ENCODE assay signal across 8 cellular contexts in the genomic region with DNA sequence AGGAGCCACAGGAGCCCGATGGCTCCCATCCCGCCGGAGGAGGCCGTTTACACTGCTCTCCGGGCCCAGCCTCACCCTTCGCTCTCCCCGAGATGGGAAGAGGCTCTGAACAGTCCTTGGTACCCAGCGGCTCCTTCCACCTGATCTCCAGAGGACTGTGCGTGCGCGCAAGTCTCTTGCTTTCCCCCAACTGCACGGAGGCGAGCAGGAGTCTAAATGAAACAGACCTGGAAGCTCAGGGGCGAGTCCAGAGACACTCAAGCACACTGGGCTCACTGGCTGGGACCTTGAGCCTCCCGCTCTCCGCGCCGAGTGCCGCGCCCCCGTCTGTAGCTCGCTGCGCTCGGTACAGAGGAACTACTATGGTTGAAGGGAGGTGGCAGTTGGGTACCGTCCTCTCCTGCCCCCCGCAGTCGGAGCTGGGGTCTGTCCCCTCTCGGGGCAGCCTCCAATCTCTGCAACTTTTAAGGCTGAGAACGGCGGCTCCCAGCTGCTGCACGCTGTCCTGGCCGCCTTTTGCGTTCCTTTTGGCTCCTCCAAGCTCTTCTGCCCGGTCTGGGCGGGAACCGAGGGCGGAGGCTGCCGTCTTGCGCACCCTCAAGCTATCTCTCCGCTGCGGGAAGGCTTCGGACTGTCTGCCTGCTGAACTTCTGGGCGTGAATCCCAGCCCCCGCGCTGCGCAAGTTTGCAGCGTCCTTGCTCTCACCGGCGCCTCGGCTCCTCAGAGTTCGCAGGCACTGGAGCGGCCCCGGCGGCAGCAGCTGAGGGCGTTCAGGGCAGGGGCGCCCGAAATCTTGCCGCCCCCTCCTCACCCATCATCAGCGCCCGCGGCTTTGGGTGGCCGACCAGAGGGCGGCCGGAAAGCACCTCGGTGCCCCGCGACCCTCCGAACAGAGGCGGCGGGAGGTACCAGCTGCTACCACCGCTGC. TPM values are rescaled to one million over a fixed set of nuclear protein-coding genes. Genes with fewer than 3 reads are reported as not detected.
DNase-seq lines count a peak whose midpoint lies in the region; ATAC-seq and TF ChIP-seq lines count a peak whose summit lies in the region.

No MANE protein-coding gene starts in this region.

- no peaks in the 10 kb centered on the region for H3K36me3 Mint-ChIP-seq in activated T-cell treated with anti-CD3 and anti-CD28 coated beads, Interleukin-2, amount 50 U/mL, for 72 hours (ENCODE audit: insufficient read depth in 2 of 2)

- H3K4me3 Mint-ChIP-seq in activated T-cell treated with anti-CD3 and anti-CD28 coated beads, Interleukin-2, amount 50 U/mL, for 72 hours = peak overlapping the region; percentile 64 to 69

- H3K27me3 ChIP-seq in ACC112 (ENCODE audit: insufficient read depth, low read length) = peaks cover 76% of the 10 kb centered on the region
- H3K27me3 ChIP-seq in gastrocnemius medialis = peaks cover 44 to 75% (median 54%) of the 10 kb centered on the region in 3 donors

- POLR2A ChIA-PET in OCI-LY7 (lab: Charles Lee) = no interaction called here

- H3K4me1 Mint-ChIP-seq in activated T-cell treated with anti-CD3 and anti-CD28 coated beads, Interleukin-2, amount 50 U/mL, for 72 hours (ENCODE audit: low read depth) = peaks cover 5% of the 10 kb centered on the region

- no peaks in the 10 kb centered on the region for H4K20me1 ChIP-seq in OCI-LY7 (ENCODE audit: insufficient read depth, low read length)

- intact Hi-C loops in gastrocnemius medialis (cut with DNase I; ENCODE audit: low total_unique reads) = loop anchor here (5.0 kb wide), 1 partner anchor 196 kb away; no protein-coding TSS in a partner anchor
- intact Hi-C loops in OCI-LY7 (cut with micrococcal nuclease; ENCODE audit: unreplicated experiment) = no loop called here

- H3K4me3 ChIP-seq in ACC112 (ENCODE audit: low read depth, low read length) (0 out of 2 replicates have a peak overlapping the region, but pooled peaks have one; percentile 39), gastrocnemius medialis (peak overlapping the region; percentile 40 to 49 (median 45)), OCI-LY7 (ENCODE audit: low read depth, low read length, poor library complexity, severe bottlenecking) (no peak overlapping the region)

- H3K36me3 ChIP-seq in ACC112 (ENCODE audit: insufficient read depth, low read length) (no peaks in the 10 kb centered on the region), gastrocnemius medialis (no peaks in the 10 kb centered on the region), OCI-LY7 (ENCODE audit: insufficient read depth, low read length) (no peaks in the 10 kb centered on the region)

- no peaks in the 10 kb centered on the region for H3K9me3 Mint-ChIP-seq in activated T-cell treated with anti-CD3 and anti-CD28 coated beads, Interleukin-2, amount 50 U/mL, for 72 hours

- in situ Hi-C loops in gastrocnemius medialis (cut with MboI; ENCODE audit: low sequenced_read_pairs in 4 of 4) = no loop called here

- peaks cover 77% of the 10 kb centered on the region for H3K27me3 Mint-ChIP-seq in activated T-cell treated with anti-CD3 and anti-CD28 coated beads, Interleukin-2, amount 50 U/mL, for 72 hours (ENCODE audit: low read depth)

- H3K4me1 ChIP-seq in ACC112 (ENCODE audit: control insufficient read depth, insufficient read depth, low read length, unreplicated experiment) (no peaks in the 10 kb centered on the region), gastrocnemius medialis (peaks cover 10 to 12% of the 10 kb centered on the region in 2 donors), OCI-LY7 (ENCODE audit: insufficient read depth, low read length, poor library complexity, severe bottlenecking) (no peaks in the 10 kb centered on the region)

- H2AFZ ChIP-seq in ACC112 (ENCODE audit: low read length, unreplicated experiment) (no peak overlapping the region), OCI-LY7 (ENCODE audit: low read length) (no peak overlapping the region)

- H3K27ac ChIP-seq in ACC112 (ENCODE audit: low read depth, low read length) (no peak overlapping the region), gastrocnemius medialis (no peak overlapping the region), OCI-LY7 (ENCODE audit: low read depth, low read length, poor library complexity, severe bottlenecking) (no peak overlapping the region)

- BruUV-seq in OCI-LY7 (replicated peaks; lab: Mats Ljungman, UMichigan) = no TSS peak

- H3K4me2 ChIP-seq in OCI-LY7 (ENCODE audit: low read length) = no peak overlapping the region

- CTCF ChIA-PET in OCI-LY7 (lab: Charles Lee; ENCODE audit: unreplicated experiment) = no interaction called here

- H3K9me2 ChIP-seq in OCI-LY7 (ENCODE audit: insufficient read depth, low read length) = no peaks in the 10 kb centered on the region

- DNase-seq in activated T-cell treated with anti-CD3 and anti-CD28 coated beads, Interleukin-2, amount 50 U/mL, for 72 hours = peak; percentile 2 to 4
- DNase-seq in hepatic stellate cell (ENCODE audit: low spot score) (peak; percentile 32), gastrocnemius medialis (no peak), OCI-LY7 (ENCODE audit: low spot score) (no peak)

- TF ChIP-seq POLR2A in gastrocnemius medialis (IDR thresholded peaks at IDR 0.05) = no peak

- H3K79me2 ChIP-seq in ACC112 (ENCODE audit: control insufficient read depth, insufficient read depth, low read length, unreplicated experiment) (no peaks in the 10 kb centered on the region), OCI-LY7 (ENCODE audit: insufficient read depth, low read depth, low read length) (no peaks in the 10 kb centered on the region)

- H3K9me3 ChIP-seq in gastrocnemius medialis (no peaks in the 10 kb centered on the region), OCI-LY7 (ENCODE audit: low read length) (no peaks in the 10 kb centered on the region)

- ATAC-seq in GM19025 (IDR thresholded peaks at IDR 0.05; ENCODE audit: low read depth, unreplicated experiment) = peak; percentile 21
- ATAC-seq in activated T-cell treated with anti-CD3 and anti-CD28 coated beads, Interleukin-2, amount 50 U/mL, for 72 hours (replicated peaks in 1 of 2) = peak; percentile 34 to 41
- ATAC-seq in gastrocnemius medialis = peak in 1 of 2 donors; percentile 18
- no peak for ATAC-seq in GM18868 (IDR thresholded peaks at IDR 0.05; ENCODE audit: unreplicated experiment)
- no peak for ATAC-seq in GM19467 (IDR thresholded peaks at IDR 0.05; ENCODE audit: unreplicated experiment)

- no peak overlapping the region for H3K27ac Mint-ChIP-seq in activated T-cell treated with anti-CD3 and anti-CD28 coated beads, Interleukin-2, amount 50 U/mL, for 72 hours

- TF ChIP-seq CTCF in gastrocnemius medialis (IDR thresholded peaks at IDR 0.05 in 4 of 5, conservative IDR thresholded peaks at IDR 0.05 in 1 of 5) (no peak), OCI-LY7 (conservative IDR thresholded peaks at IDR 0.05; ENCODE audit: low read length) (no peak)

RNA-seq across cellular contexts. Expression of gene ALK, which starts 0.5 kb away (rescaled TPM):
- total RNA-seq in activated T-cell treated with anti-CD3 and anti-CD28 coated beads, Interleukin-2, amount 50 U/mL, for 72 hours = under 1 TPM in 1 of 2 donors, not detected in 1; 0.25 TPM
- total RNA-seq in gastrocnemius medialis (not detected), OCI-LY7 (2022) (not detected in 2 replicates)
- 0.09 TPM in 1 of 2 replicates, not detected in the other for total RNA-seq in OCI-LY7 (2014; rRNA removed; shearing (Covaris generic))

Comparison
In these comparisons a context has a peak if more than half of its experiments do, and no peak if none do; other contexts are left out.
1. ATAC-seq: peak in GM19025 (single experiment) and activated T-cell treated with anti-CD3 and anti-CD28 coated beads, Interleukin-2, amount 50 U/mL, for 72 hours (2 of 2); none in GM18868 (single experiment) and GM19467 (single experiment).
2. DNase-seq: peak in activated T-cell treated with anti-CD3 and anti-CD28 coated beads, Interleukin-2, amount 50 U/mL, for 72 hours (2 of 2) and hepatic stellate cell (single experiment); none in gastrocnemius medialis (0 of 2) and OCI-LY7 (single experiment).